In the genomic region with DNA sequence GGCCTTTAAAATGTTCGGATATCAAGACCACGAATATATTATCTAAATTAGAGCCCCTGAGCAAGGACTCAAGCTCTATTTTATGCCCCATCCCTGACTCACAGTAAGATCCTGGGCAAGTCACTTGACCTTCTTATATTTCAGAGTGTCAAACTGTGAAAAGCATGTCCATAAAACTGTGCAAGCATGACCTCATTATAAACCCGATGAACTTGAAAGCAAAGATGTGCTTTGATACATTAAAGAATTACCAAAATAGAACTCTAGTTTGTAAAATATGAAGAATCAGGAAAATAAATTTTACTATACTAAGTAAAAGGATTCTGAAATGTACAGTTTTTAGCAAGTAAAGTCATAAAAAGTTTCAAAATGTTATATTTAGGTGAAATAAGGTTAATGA, we compare ENCODE assay signal across 30 cellular contexts.
"Had no signal": no experiment of that assay in that cellular context is flagged by ENCODE, and none has a peak within 500 bp of the region (broad histone marks: within the 10 kb centered on the region; RNA-seq: fewer than 3 reads in every experiment).

No MANE protein-coding gene starts in this region.

- H3K27me3 Mint-ChIP-seq: activated B cell treated with CpG ODN at 0.5 μM for 24 hours; activated CD8-positive, alpha-beta T cell treated with anti-CD3 and anti-CD28 coated beads for 36 hours; T-helper 17 cell had no signal

- H3K4me3 ChIP-seq: colonic mucosa, esophagus squamous epithelium had no signal

- H3K4me3 Mint-ChIP-seq: activated B cell treated with CpG ODN at 0.5 μM for 24 hours; activated CD8-positive, alpha-beta T cell treated with anti-CD3 and anti-CD28 coated beads for 36 hours; activated naive CD4-positive, alpha-beta T cell treated with anti-CD3 and anti-CD28 coated beads, Interleukin-2, amount 10 ng/mL, durations not matched to agents 7 days and 5 days; activated naive CD8-positive, alpha-beta T cell treated with anti-CD3 and anti-CD28 coated beads, Interleukin-2, amount 10 ng/mL, durations not matched to agents 7 days and 5 days; T-helper 17 cell; T-helper 2 cell treated with Interferon-gamma antibody and Interleukin-4, amounts not matched to agents 5 μg/mL and 100 μg/mL, for 36 hours had no signal

- H3K36me3 ChIP-seq: brain microvascular endothelial cell, colonic mucosa, esophagus squamous epithelium, WERI-Rb-1 had no signal

- H3K9me3 ChIP-seq: colonic mucosa, esophagus squamous epithelium had no signal

- FAIRE-seq: astrocyte, bronchial epithelial cell, endometrium, endothelial cell of umbilical vein had no signal

- H3K27ac ChIP-seq: brain microvascular endothelial cell, colonic mucosa, epithelial cell of prostate, esophagus squamous epithelium, WERI-Rb-1 had no signal

- H3K4me1 ChIP-seq: colonic mucosa had no signal

- H3K27ac Mint-ChIP-seq: activated B cell treated with CpG ODN at 0.5 μM for 24 hours; activated CD8-positive, alpha-beta T cell treated with anti-CD3 and anti-CD28 coated beads for 36 hours; activated naive CD4-positive, alpha-beta T cell treated with anti-CD3 and anti-CD28 coated beads, Interleukin-2, amount 10 ng/mL, durations not matched to agents 7 days and 5 days; activated naive CD4-positive, alpha-beta T cell treated with anti-CD3 and anti-CD28 coated beads, Interleukin-2, amount 50 U/mL, for 72 hours; activated naive CD8-positive, alpha-beta T cell treated with anti-CD3 and anti-CD28 coated beads, Interleukin-2, amount 10 ng/mL, durations not matched to agents 7 days and 5 days; T-helper 17 cell; T-helper 2 cell treated with Interferon-gamma antibody and Interleukin-4, amounts not matched to agents 5 μg/mL and 100 μg/mL, for 36 hours had no signal

- H3K9me3 Mint-ChIP-seq: activated B cell treated with CpG ODN at 0.5 μM for 24 hours; activated CD8-positive, alpha-beta T cell treated with anti-CD3 and anti-CD28 coated beads for 36 hours; activated naive CD4-positive, alpha-beta T cell treated with anti-CD3 and anti-CD28 coated beads, Interleukin-2, amount 10 ng/mL, durations not matched to agents 7 days and 5 days; T-helper 2 cell treated with Interferon-gamma antibody and Interleukin-4, amounts not matched to agents 5 μg/mL and 100 μg/mL, for 36 hours had no signal

- DNase-seq: activated B cell treated with CpG ODN at 0.5 μM for 24 hours; activated CD4-positive, alpha-beta T cell treated with anti-CD3 and anti-CD28 coated beads for 48 hours; activated CD4-positive, alpha-beta T cell treated with anti-CD3 and anti-CD28 coated beads, Interleukin-2, amount 50 U/mL, for 1 hour; activated CD4-positive, alpha-beta T cell treated with anti-CD3 and anti-CD28 coated beads, Interleukin-2, amount 50 U/mL, for 48 hours; activated CD8-positive, alpha-beta memory T cell treated with anti-CD3 and anti-CD28 coated beads for 24 hours; activated CD8-positive, alpha-beta T cell treated with anti-CD3 and anti-CD28 coated beads for 36 hours; activated gamma-delta T cell; activated naive CD4-positive, alpha-beta T cell; activated naive CD4-positive, alpha-beta T cell treated with anti-CD3 and anti-CD28 coated beads, Interleukin-2, amount 10 ng/mL, durations not matched to agents 7 days and 5 days; activated naive CD8-positive, alpha-beta T cell treated with anti-CD3 and anti-CD28 coated beads, Interleukin-2, amount 10 ng/mL, durations not matched to agents 7 days and 5 days; activated T-cell treated with anti-CD3 and anti-CD28 coated beads, Interleukin-2, amount 50 U/mL, for 48 hours; brain microvascular endothelial cell; cerebellar nuclear complex; colonic mucosa; effector CD8-positive, alpha-beta T cell; esophagus squamous epithelium; foreskin melanocyte; head of caudate nucleus; T-helper 1 cell; T-helper 17 cell; T1000; WERI-Rb-1 had no signal

- H3K27me3 ChIP-seq: brain microvascular endothelial cell, colonic mucosa, esophagus squamous epithelium had no signal

- ATAC-seq: activated CD4-positive, CD25-positive, alpha-beta regulatory T cell treated with anti-CD3 and anti-CD28 coated beads, Interleukin-2, amount 50 U/mL, for 24 hours; activated CD8-positive, alpha-beta T cell treated with anti-CD3 and anti-CD28 coated beads for 36 hours; activated naive CD4-positive, alpha-beta T cell treated with anti-CD3 and anti-CD28 coated beads, Interleukin-2, amount 50 U/mL, for 72 hours; T-helper 17 cell had no signal
